In genomic region chr3:188214442-188214841, GRCh38 we compare ENCODE assay signal across 1 cellular context.
TF ChIP-seq lines count a peak whose summit lies in the region.

No MANE protein-coding gene starts in this region.

TF ChIP-seq in HepG2, 621 proteins besides CTCF, POLR2A, EP300 and RAD21 (continued from another document):
- TF ChIP-seq SIX1 (CRISPR knock-in tag; IDR thresholded peaks at IDR 0.05; ENCODE audit: borderline replicate concordance): no peak
- no peak for TF ChIP-seq ZNF124 (CRISPR knock-in tag; IDR thresholded peaks at IDR 0.05)
- no peak for TF ChIP-seq NPAS2 (CRISPR knock-in tag; IDR thresholded peaks at IDR 0.05; ENCODE audit: borderline replicate concordance)
- TF ChIP-seq CSRNP2 (CRISPR knock-in tag; conservative IDR thresholded peaks at IDR 0.05; ENCODE audit: low read depth): no peak
- TF ChIP-seq GABPB1 (CRISPR knock-in tag; IDR thresholded peaks at IDR 0.05): no peak
- TF ChIP-seq NFYC (CRISPR knock-in tag; IDR thresholded peaks at IDR 0.05): no peak
- no peak for TF ChIP-seq ATAD3A (CRISPR knock-in tag; IDR thresholded peaks at IDR 0.05)
- TF ChIP-seq GFI1 (CRISPR knock-in tag; IDR thresholded peaks at IDR 0.05; ENCODE audit: borderline replicate concordance): no peak
- no peak for TF ChIP-seq ARHGAP35 (CRISPR knock-in tag; IDR thresholded peaks at IDR 0.05; ENCODE audit: borderline replicate concordance)
- 0 out of 2 replicates have a peak, but pooled peaks have one; percentile 34 for TF ChIP-seq ZNF775 (CRISPR knock-in tag; IDR thresholded peaks at IDR 0.05; ENCODE audit: borderline replicate concordance)
- TF ChIP-seq FOXA1 (IDR thresholded peaks at IDR 0.05): no peak
- TF ChIP-seq FOXA1 (CRISPR knock-in tag; IDR thresholded peaks at IDR 0.05): no peak
- no peak for TF ChIP-seq ZFP36L1 (CRISPR knock-in tag; IDR thresholded peaks at IDR 0.05)
- peak; percentile 30; the same call in 1 of the 2 replicates for TF ChIP-seq ZFX (CRISPR knock-in tag; IDR thresholded peaks at IDR 0.05; ENCODE audit: low read depth)
- TF ChIP-seq, protein P1, sequence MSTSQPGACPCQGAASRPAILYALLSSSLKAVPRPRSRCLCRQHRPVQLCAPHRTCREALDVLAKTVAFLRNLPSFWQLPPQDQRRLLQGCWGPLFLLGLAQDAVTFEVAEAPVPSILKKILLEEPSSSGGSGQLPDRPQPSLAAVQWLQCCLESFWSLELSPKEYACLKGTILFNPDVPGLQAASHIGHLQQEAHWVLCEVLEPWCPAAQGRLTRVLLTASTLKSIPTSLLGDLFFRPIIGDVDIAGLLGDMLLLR (CRISPR knock-in tag; IDR thresholded peaks at IDR 0.05): no peak
- TF ChIP-seq MAX (IDR thresholded peaks at IDR 0.05): no peak
- no peak for TF ChIP-seq NFIB (CRISPR knock-in tag; IDR thresholded peaks at IDR 0.05; ENCODE audit: borderline replicate concordance)
- no peak for TF ChIP-seq SALL2 (CRISPR knock-in tag; IDR thresholded peaks at IDR 0.05)
- no peak for TF ChIP-seq ZBTB3 (CRISPR knock-in tag; IDR thresholded peaks at IDR 0.05; ENCODE audit: borderline replicate concordance, low read depth)
- TF ChIP-seq, protein P2, sequence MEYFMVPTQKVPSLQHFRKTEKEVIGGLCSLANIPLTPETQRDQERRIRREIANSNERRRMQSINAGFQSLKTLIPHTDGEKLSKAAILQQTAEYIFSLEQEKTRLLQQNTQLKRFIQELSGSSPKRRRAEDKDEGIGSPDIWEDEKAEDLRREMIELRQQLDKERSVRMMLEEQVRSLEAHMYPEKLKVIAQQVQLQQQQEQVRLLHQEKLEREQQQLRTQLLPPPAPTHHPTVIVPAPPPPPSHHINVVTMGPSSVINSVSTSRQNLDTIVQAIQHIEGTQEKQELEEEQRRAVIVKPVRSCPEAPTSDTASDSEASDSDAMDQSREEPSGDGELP (IDR thresholded peaks at IDR 0.05; ENCODE audit: borderline replicate concordance, low read depth): peak; percentile 27; the same call in 1 of the 2 replicates
- TF ChIP-seq ATF7 (IDR thresholded peaks at IDR 0.05): no peak
- TF ChIP-seq ATF7 (CRISPR knock-in tag; IDR thresholded peaks at IDR 0.05): no peak
- TF ChIP-seq NR2F1 (CRISPR knock-in tag; IDR thresholded peaks at IDR 0.05): no peak
TF ChIP-seq in HepG2: peak in this region for 6.
